Comparison of ENCODE assay signal across 24 cellular contexts in the genomic region with DNA sequence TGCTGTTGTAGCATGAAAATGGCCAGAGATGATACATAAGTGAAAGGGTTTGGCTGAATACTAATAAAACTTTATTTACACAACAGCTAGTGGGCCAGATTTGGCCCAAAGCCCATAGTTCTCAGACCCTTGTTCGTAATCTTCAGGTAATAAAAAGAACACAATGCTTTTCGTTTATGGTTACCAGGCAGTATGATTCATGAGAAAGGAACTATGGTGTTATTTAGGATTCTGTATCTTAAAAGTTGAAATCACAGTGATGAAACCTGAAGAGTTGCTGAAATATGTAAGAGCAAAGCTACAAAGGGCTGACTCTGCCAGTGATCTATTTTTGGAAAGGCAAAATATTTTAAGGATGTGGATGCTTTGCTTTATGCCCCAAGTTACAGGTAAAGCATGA.
DNase-seq lines count a peak whose midpoint lies in the region; ATAC-seq and TF ChIP-seq lines count a peak whose summit lies in the region.
"Had no signal": no experiment of that assay in that cellular context is flagged by ENCODE, and none has a peak within 500 bp of the region (broad histone marks: within the 10 kb centered on the region; RNA-seq: fewer than 3 reads in every experiment).

No MANE protein-coding gene starts in this region.

- intact Hi-C loops in esophagus muscularis mucosa (cut with DNase I), result no loop called here

- H3K18ac ChIP-seq in mesendoderm (ENCODE audit: low read length), result no peak overlapping the region

- no peak for TF ChIP-seq POLR2A in esophagus muscularis mucosa (IDR thresholded peaks at IDR 0.05; ENCODE audit: low read depth)

- H3K4me1 ChIP-seq in foreskin keratinocyte (peaks cover 4% of the 10 kb centered on the region), esophagus muscularis mucosa (no peaks in the 10 kb centered on the region), mesendoderm (ENCODE audit: control insufficient read depth, low read depth, low read length) (no peaks in the 10 kb centered on the region)
- H3K4me1 ChIP-seq: BE2C, prostate gland had no signal

- H3K4me3 ChIP-seq in esophagus muscularis mucosa (no peak overlapping the region), mesendoderm (ENCODE audit: low read length) (no peak overlapping the region)
- H3K4me3 ChIP-seq: prostate gland, SK-N-MC had no signal

- H3K27ac Mint-ChIP-seq in naive thymus-derived CD8-positive, alpha-beta T cell, result no peak overlapping the region
- no peak overlapping the region for H3K27ac Mint-ChIP-seq in type B pancreatic cell
- H3K27ac Mint-ChIP-seq: endodermal cell, H9 had no signal

- H3K4me3 Mint-ChIP-seq in naive thymus-derived CD8-positive, alpha-beta T cell, result no peak overlapping the region
- H3K4me3 Mint-ChIP-seq in type B pancreatic cell, result no peak overlapping the region
- H3K4me3 Mint-ChIP-seq: activated T-cell treated with anti-CD3 and anti-CD28 coated beads, Interleukin-2, amount 50 U/mL, for 4 hours; endodermal cell; H9 had no signal

- no peak overlapping the region for H2BK15ac ChIP-seq in mesendoderm (replicated peaks; ENCODE audit: low read depth)

- H3K27me3 ChIP-seq in foreskin keratinocyte (no peaks in the 10 kb centered on the region), esophagus muscularis mucosa (no peaks in the 10 kb centered on the region), mesendoderm (ENCODE audit: insufficient read depth, low read length, poor library complexity) (no peaks in the 10 kb centered on the region)
- H3K27me3 ChIP-seq: BE2C, neutrophil had no signal

- no peak overlapping the region for H4K5ac ChIP-seq in mesendoderm (ENCODE audit: low read length)

- no peak overlapping the region for H3K9ac ChIP-seq in mesendoderm (ENCODE audit: low read length)

- H4K8ac ChIP-seq in mesendoderm (ENCODE audit: low read depth, low read length), result no peak overlapping the region

- no peak for TF ChIP-seq CTCF in 22Rv1 (IDR thresholded peaks at IDR 0.05)
- no peak for TF ChIP-seq CTCF in foreskin keratinocyte (conservative IDR thresholded peaks at IDR 0.05)
- TF ChIP-seq CTCF in esophagus muscularis mucosa (IDR thresholded peaks at IDR 0.05), result no peak
- TF ChIP-seq CTCF in type B pancreatic cell (conservative IDR thresholded peaks at IDR 0.05), result no peak

- POLR2A ChIA-PET in naive thymus-derived CD8-positive, alpha-beta T cell (lab: Charles Lee), result no interaction called here

- H2BK120ac ChIP-seq in mesendoderm (ENCODE audit: low read depth, low read length), result no peak overlapping the region

- 62% methylated on average over 2 of the region's 2 CpGs for WGBS in esophagus muscularis mucosa
- no CpG with 5 or more reads among the region's 2 CpGs for WGBS in mesendoderm (ENCODE audit: extremely low coverage, insufficient coverage, low lambda C conversion rate)

- peaks cover 0 to 3% (median 0%) of the 10 kb centered on the region in 9 donors for H3K9me3 Mint-ChIP-seq in naive thymus-derived CD8-positive, alpha-beta T cell
- H3K9me3 Mint-ChIP-seq in type B pancreatic cell, result no peaks in the 10 kb centered on the region
- H3K9me3 Mint-ChIP-seq: activated T-cell treated with anti-CD3 and anti-CD28 coated beads, Interleukin-2, amount 50 U/mL, for 4 hours; endodermal cell; H9 had no signal

- no peaks in the 10 kb centered on the region for H3K79me2 ChIP-seq in mesendoderm (ENCODE audit: control insufficient read depth, insufficient read depth, low read length)

- H2BK5ac ChIP-seq in mesendoderm (ENCODE audit: low read length), result no peak overlapping the region

- H3K36me3 ChIP-seq in esophagus muscularis mucosa (no peaks in the 10 kb centered on the region), mesendoderm (ENCODE audit: control insufficient read depth, insufficient read depth, low read length) (no peaks in the 10 kb centered on the region)
- H3K36me3 ChIP-seq: BE2C, neutrophil, prostate gland had no signal

- H3K4ac ChIP-seq in mesendoderm (ENCODE audit: low read depth, low read length), result no peak overlapping the region

- no peak overlapping the region for H3K4me2 ChIP-seq in mesendoderm (ENCODE audit: low read length)

- H3K27ac ChIP-seq in 22Rv1 (peak overlapping the region; percentile 48), foreskin keratinocyte (no peak overlapping the region), esophagus muscularis mucosa (replicated peaks in 1 of 4) (no peak overlapping the region), mesendoderm (ENCODE audit: low read depth, low read length) (no peak overlapping the region)
- H3K27ac ChIP-seq: neutrophil, prostate gland, SK-N-MC, VCaP had no signal

- no peak overlapping the region for H3K56ac ChIP-seq in mesendoderm (ENCODE audit: low read length)

- H3K79me1 ChIP-seq in mesendoderm (ENCODE audit: low read length), result no peaks in the 10 kb centered on the region

- H3K27me3 Mint-ChIP-seq in naive thymus-derived CD8-positive, alpha-beta T cell, result peaks cover 0 to 3% (median 0%) of the 10 kb centered on the region in 5 donors
- H3K27me3 Mint-ChIP-seq in type B pancreatic cell, result no peaks in the 10 kb centered on the region

- H3K36me3 Mint-ChIP-seq in naive thymus-derived CD8-positive, alpha-beta T cell, result no peaks in the 10 kb centered on the region
- no peaks in the 10 kb centered on the region for H3K36me3 Mint-ChIP-seq in type B pancreatic cell

- DNase-seq in M059J (ENCODE audit: low read depth), result peak; percentile 1
- peak; percentile 36 for DNase-seq in amniotic epithelial cell (ENCODE audit: low read depth)
- peak; percentile 81 to 91 for DNase-seq in foreskin keratinocyte
- no peak for DNase-seq in naive thymus-derived CD8-positive, alpha-beta T cell
- DNase-seq in esophagus muscularis mucosa (ENCODE audit: extremely low spot score), result no peak
- DNase-seq in mesendoderm, result no peak
- no peak for DNase-seq in type B pancreatic cell (ENCODE audit: extremely low spot score, unreplicated experiment)
- DNase-seq: activated CD4-positive, alpha-beta T cell treated with anti-CD3 and anti-CD28 coated beads for 48 hours; activated T-cell treated with anti-CD3 and anti-CD28 coated beads, Interleukin-2, amount 50 U/mL, for 4 hours; BE2C; DMS53; endodermal cell; GF-D8; glutamatergic neuron; H9; IMR-90; NCI-H2107; NCI-H510A; RPMI8226 had no signal

- no peak overlapping the region for H3K23ac ChIP-seq in mesendoderm (ENCODE audit: low read length)

- no peaks in the 10 kb centered on the region for H3K9me3 ChIP-seq in esophagus muscularis mucosa
- H3K9me3 ChIP-seq: BE2C, neutrophil, prostate gland had no signal

- TF ChIP-seq EP300 in esophagus muscularis mucosa (IDR thresholded peaks at IDR 0.05), result no peak

- peak; percentile 82 for ATAC-seq in foreskin keratinocyte
- no peak for ATAC-seq in naive thymus-derived CD8-positive, alpha-beta T cell
- ATAC-seq: activated T-cell treated with anti-CD3 and anti-CD28 coated beads, Interleukin-2, amount 50 U/mL, for 4 hours had no signal

- H2AK5ac ChIP-seq in mesendoderm (ENCODE audit: low read length), result no peak overlapping the region

- H3K4me1 Mint-ChIP-seq in naive thymus-derived CD8-positive, alpha-beta T cell, result no peaks in the 10 kb centered on the region
- H3K4me1 Mint-ChIP-seq in type B pancreatic cell (ENCODE audit: unreplicated experiment), result no peaks in the 10 kb centered on the region
- H3K4me1 Mint-ChIP-seq: endodermal cell had no signal

Comparison
In these comparisons a context has a peak if more than half of its experiments do, and no peak if none do; other contexts are left out.
1. DNase-seq: peak in M059J (single experiment), amniotic epithelial cell (single experiment) and foreskin keratinocyte (2 of 2); none in naive thymus-derived CD8-positive, alpha-beta T cell (0 of 10), esophagus muscularis mucosa (single experiment), mesendoderm (single experiment) and type B pancreatic cell (single experiment).